In genomic region chr1:197526736-197527371, GRCh38 we compare ENCODE assay signal across 8 cellular contexts.
DNase-seq lines count a peak whose midpoint lies in the region; ATAC-seq and TF ChIP-seq lines count a peak whose summit lies in the region.

No MANE protein-coding gene starts in this region.

- DNase-seq in heart right ventricle: no peak
- no peak for DNase-seq in left ventricle myocardium superior
- DNase-seq in NCI-H1105 treated with DMSO at 0.1 percent for 48 hours (lab: John Stamatoyannopoulos, UW): peak; percentile 73
- DNase-seq in amniotic stem cell (lab: John Stamatoyannopoulos, UW): peak; percentile 48
- DNase-seq in left lung: no peak
- no peak for DNase-seq in activated naive CD4-positive, alpha-beta T cell treated with anti-CD3 and anti-CD28 coated beads, Interleukin-2, amount 50 U/mL, for 72 hours (ENCODE audit: low spot score in 2 of 2)
- no peak for DNase-seq in activated gamma-delta T cell treated with Interleukin-2 at 50 U/mL for 16 hours
- no peak for DNase-seq in activated T-cell treated with anti-CD3 and anti-CD28 coated beads, Interleukin-2, amount 50 U/mL, for 24 hours

- H3K4me3 ChIP-seq in heart right ventricle (no peak overlapping the region), left lung (no peak overlapping the region)

- no peaks in the 10 kb centered on the region for H3K4me1 Mint-ChIP-seq in activated T-cell treated with anti-CD3 and anti-CD28 coated beads, Interleukin-2, amount 50 U/mL, for 24 hours (ENCODE audit: low read depth)

- H3K9me3 Mint-ChIP-seq in activated naive CD4-positive, alpha-beta T cell treated with anti-CD3 and anti-CD28 coated beads, Interleukin-2, amount 50 U/mL, for 72 hours: no peaks in the 10 kb centered on the region
- no peaks in the 10 kb centered on the region for H3K9me3 Mint-ChIP-seq in activated T-cell treated with anti-CD3 and anti-CD28 coated beads, Interleukin-2, amount 50 U/mL, for 24 hours

- ATAC-seq in heart right ventricle (no peak), left ventricle myocardium superior (no peak), left lung (no peak)
- no peak for ATAC-seq in activated naive CD4-positive, alpha-beta T cell treated with anti-CD3 and anti-CD28 coated beads, Interleukin-2, amount 50 U/mL, for 72 hours

- H3K4me1 ChIP-seq in heart right ventricle (no peaks in the 10 kb centered on the region), left lung (no peaks in the 10 kb centered on the region)

- H3K4me3 Mint-ChIP-seq in activated T-cell treated with anti-CD3 and anti-CD28 coated beads, Interleukin-2, amount 50 U/mL, for 24 hours: no peak overlapping the region

- 66 to 72% methylated on average over 4 of the region's 4 CpGs for WGBS in heart right ventricle, 2 donors

- H3K9me3 ChIP-seq in heart right ventricle (no peaks in the 10 kb centered on the region), left lung (no peaks in the 10 kb centered on the region)

- no peak overlapping the region for H3K27ac Mint-ChIP-seq in activated naive CD4-positive, alpha-beta T cell treated with anti-CD3 and anti-CD28 coated beads, Interleukin-2, amount 50 U/mL, for 72 hours
- no peak overlapping the region for H3K27ac Mint-ChIP-seq in activated T-cell treated with anti-CD3 and anti-CD28 coated beads, Interleukin-2, amount 50 U/mL, for 24 hours

- H3K27me3 ChIP-seq in heart right ventricle (no peaks in the 10 kb centered on the region), left lung (no peaks in the 10 kb centered on the region)

- H3K36me3 ChIP-seq in heart right ventricle (no peaks in the 10 kb centered on the region), left lung (no peaks in the 10 kb centered on the region)

- H3K27ac ChIP-seq in heart right ventricle: no peak overlapping the region
- H3K27ac ChIP-seq in left lung: no peak overlapping the region

- H3K27me3 Mint-ChIP-seq in activated T-cell treated with anti-CD3 and anti-CD28 coated beads, Interleukin-2, amount 50 U/mL, for 24 hours: no peaks in the 10 kb centered on the region

- intact Hi-C loops in heart right ventricle (cut with DNase I): loop anchor here in 8 of 10 donors (5.0 to 10.0 kb wide), 6 partner anchors 338 to 938 kb away; no protein-coding TSS in a partner anchor
- intact Hi-C loops in left ventricle myocardium superior (cut with micrococcal nuclease): loop anchor here (10.0 kb wide), 1 partner anchor 338 kb away; no protein-coding TSS in a partner anchor
- intact Hi-C loops in left lung (cut with DNase I): no loop called here

- TF ChIP-seq CTCF in heart right ventricle (IDR thresholded peaks at IDR 0.05) (peak; percentile 62 to 85 (median 78)), left lung (IDR thresholded peaks at IDR 0.05) (peak; percentile 65 to 76)

- no peaks in the 10 kb centered on the region for H3K36me3 Mint-ChIP-seq in activated naive CD4-positive, alpha-beta T cell treated with anti-CD3 and anti-CD28 coated beads, Interleukin-2, amount 50 U/mL, for 72 hours
- no peaks in the 10 kb centered on the region for H3K36me3 Mint-ChIP-seq in activated T-cell treated with anti-CD3 and anti-CD28 coated beads, Interleukin-2, amount 50 U/mL, for 24 hours (ENCODE audit: low read depth)

Comparison
In these comparisons a context has a peak if more than half of its experiments do, and no peak if none do; other contexts are left out.
1. DNase-seq: peak in NCI-H1105 treated with DMSO at 0.1 percent for 48 hours (single experiment) and amniotic stem cell (single experiment); none in heart right ventricle (0 of 2), left ventricle myocardium superior (single experiment), left lung (0 of 2), activated naive CD4-positive, alpha-beta T cell treated with anti-CD3 and anti-CD28 coated beads, Interleukin-2, amount 50 U/mL, for 72 hours (0 of 2), activated gamma-delta T cell treated with Interleukin-2 at 50 U/mL for 16 hours (single experiment) and activated T-cell treated with anti-CD3 and anti-CD28 coated beads, Interleukin-2, amount 50 U/mL, for 24 hours (single experiment).
2. intact Hi-C loops: an anchor here in heart right ventricle (5.0 to 10.0 kb wide) and left ventricle myocardium superior (10.0 kb wide); none called in left lung.